Comparison of ENCODE assay signal across 8 cellular contexts in the genomic region with DNA sequence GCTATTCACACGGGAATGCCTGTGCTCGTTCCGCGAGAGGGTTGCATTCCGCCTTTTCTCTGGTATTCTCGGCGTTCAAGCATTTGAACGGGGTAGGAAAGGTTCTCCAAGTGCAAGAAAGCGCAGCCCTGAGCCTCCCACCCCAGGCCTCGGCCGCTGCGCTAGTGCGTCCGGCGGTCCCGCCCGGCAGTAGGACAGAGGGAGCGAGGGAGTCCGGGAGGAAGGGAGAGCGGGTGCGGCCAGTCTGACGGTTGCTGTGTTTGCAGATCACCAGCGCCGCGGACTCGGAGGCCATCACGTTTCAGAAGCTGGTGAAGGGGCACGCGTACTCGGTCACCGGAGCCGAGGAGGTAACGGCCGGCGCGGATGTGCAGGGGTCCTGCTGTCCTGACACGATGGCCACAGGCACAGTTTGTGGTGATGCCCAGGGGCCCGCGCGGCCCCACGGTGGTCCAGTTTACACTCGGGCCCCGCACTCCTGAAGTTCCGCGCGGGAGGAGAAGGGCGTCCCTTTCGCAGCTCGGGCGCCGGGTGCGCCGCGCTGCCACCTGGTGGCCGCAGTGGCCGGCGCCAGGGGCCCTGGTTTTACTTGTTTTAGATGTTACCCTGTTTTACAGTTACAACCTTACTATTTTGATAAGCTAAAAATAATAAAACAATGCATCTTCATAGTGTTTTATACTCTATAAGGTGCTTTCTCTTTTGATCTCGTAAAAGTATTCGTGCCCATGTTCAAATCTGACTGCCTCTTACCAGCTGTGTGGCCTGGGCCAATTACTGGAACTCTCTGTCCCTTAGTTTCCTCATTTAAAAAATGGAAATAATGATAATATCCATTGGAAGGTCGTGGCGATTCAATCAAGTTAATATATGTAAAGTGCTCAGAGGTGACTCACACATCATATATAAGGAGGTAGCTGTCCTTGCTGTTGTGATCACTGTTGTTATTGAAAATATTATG. TPM values are rescaled to one million over a fixed set of nuclear protein-coding genes. Genes with fewer than 3 reads are reported as not detected.
A peak's percentile ranks its signal among the peaks of the same experiment; 100 is the strongest.
DNase-seq lines count a peak whose midpoint lies in the region; ATAC-seq and TF ChIP-seq lines count a peak whose summit lies in the region.

No MANE protein-coding gene starts in this region.

- peaks cover 4 to 91% of the 10 kb centered on the region in 2 donors for H3K36me3 ChIP-seq in psoas muscle (ENCODE audit: insufficient read depth in 1 of 2, low read depth in 1 of 2)

- intact Hi-C loops in right cardiac atrium (cut with DNase I) (loop anchor here (1.0 to 5.0 kb wide), 4 partner anchors 36 to 52 kb away; a partner anchor contains a TSS), psoas muscle (cut with DNase I) (loop anchor here (1.0 to 2.0 kb wide), 3 partner anchors 34 to 48 kb away; a partner anchor contains a TSS)

- peak overlapping the region; percentile 37 for H3K27ac ChIP-seq in angular gyrus (ENCODE audit: low read depth, low read length)
- H3K27ac ChIP-seq in right cardiac atrium (ENCODE audit: low read length) = peak overlapping the region; percentile 43
- peak overlapping the region; percentile 33 for H3K27ac ChIP-seq in psoas muscle

- DNase-seq in NCI-H1417 (lab: John Stamatoyannopoulos, UW) (peak in 2 of 3 experiments; percentile 7 to 13), NCI-H1417 treated with DMSO at 0.1 percent for 48 hours (lab: John Stamatoyannopoulos, UW) (no peak), T-helper 2 cell (peak; percentile 49 to 71 (median 51)), right cardiac atrium (peak; percentile 67 to 87 (median 87)), psoas muscle (peak; percentile 67 to 80), ureter (ENCODE audit: low spot score) (peak; percentile 70)

- H3K27me3 ChIP-seq in right cardiac atrium (ENCODE audit: control insufficient read depth, insufficient read depth) (no peaks in the 10 kb centered on the region), psoas muscle (ENCODE audit: insufficient read depth in 3 of 3, low read length in 2 of 3) (no peaks in the 10 kb centered on the region)

- H3K9me3 ChIP-seq in right cardiac atrium (ENCODE audit: control insufficient read depth, low read length) (no peaks in the 10 kb centered on the region), psoas muscle (no peaks in the 10 kb centered on the region)

- 6% methylated on average over 61 of the region's 61 CpGs for WGBS in right cardiac atrium
- 26 to 33% (median 29%) methylated on average over 59 to 61 of the region's 61 CpGs for WGBS in psoas muscle, 3 donors

- TF ChIP-seq CTCF in psoas muscle (IDR thresholded peaks at IDR 0.05) = peak; percentile 96

- H3K4me1 ChIP-seq in right cardiac atrium (ENCODE audit: control insufficient read depth, insufficient read depth, low read length) = peaks cover 4% of the 10 kb centered on the region
- peaks cover 13% of the 10 kb centered on the region for H3K4me1 ChIP-seq in psoas muscle

- peak; percentile 79 for ATAC-seq in HG03175 (IDR thresholded peaks at IDR 0.05; ENCODE audit: unreplicated experiment)
- ATAC-seq in right cardiac atrium = peak; percentile 88 to 89
- peak; percentile 80 to 95 (median 83) for ATAC-seq in psoas muscle

- H3K4me3 ChIP-seq in right cardiac atrium (ENCODE audit: low read length) (peak overlapping the region; percentile 6), psoas muscle (peak overlapping the region; percentile 55)

RNA-seq across cellular contexts. Expression of a gene that starts 36.7 kb away (rescaled TPM):
- total RNA-seq in right cardiac atrium (10 to 100 TPM; 58.6 to 91.6 (median 73.2) TPM), psoas muscle (100 to 1,000 TPM in 3 of 4 donors, 10 to 100 TPM in 1; 77.1 to 151 (median 105) TPM), ureter (151 TPM)
- polyA plus RNA-seq in right cardiac atrium (52.7 TPM), psoas muscle (100 to 1,000 TPM in 1 of 3 donors, 10 to 100 TPM in 2; 47.6 to 157 (median 73.2) TPM)
